ENCODE assay signal across 7 cellular contexts in genomic region chr5:152142845-152143469, GRCh38.
A peak's percentile ranks its signal among the peaks of the same experiment; 100 is the strongest.
DNase-seq lines count a peak whose midpoint lies in the region; ATAC-seq, FAIRE-seq and TF ChIP-seq lines count a peak whose summit lies in the region.

No MANE protein-coding gene starts in this region.

- in situ Hi-C loops in GM13977 (cut with MboI; ENCODE audit: low pct_unique_long_range_greater_than_20kb, low sequenced_read_pairs, unreplicated experiment): loop anchor here (25.0 kb wide), 1 partner anchor 369 kb away; no protein-coding TSS in a partner anchor

- DNase-seq in GM13977 (ENCODE audit: low spot score): peak; percentile 51
- peak; percentile 54 for DNase-seq in NCI-H1694 (lab: John Stamatoyannopoulos, UW)
- DNase-seq in WERI-Rb-1: peak; percentile 71
- DNase-seq in breast epithelium (ENCODE audit: low spot score in 2 of 2): no peak
- peak; percentile 40 for DNase-seq in kidney
- peak; percentile 57 to 61 for DNase-seq in stimulated activated CD4-positive, alpha-beta T cell treated with anti-CD3 and anti-CD28 coated beads, Interleukin-2, amount 100 ng/mL, for 48 hours

- no peak for TF ChIP-seq POLR2A in breast epithelium (IDR thresholded peaks at IDR 0.05)

- TF ChIP-seq CTCF in GM13977 (IDR thresholded peaks at IDR 0.05; ENCODE audit: extremely low read depth, insufficient read depth, missing control alignments) (peak; percentile 88), WERI-Rb-1 (IDR thresholded peaks at IDR 0.05; ENCODE audit: low read depth, low read length) (peak; percentile 92), breast epithelium (IDR thresholded peaks at IDR 0.05) (peak; percentile 53 to 72 (median 60)), kidney (IDR thresholded peaks at IDR 0.05; ENCODE audit: borderline replicate concordance, extremely low read depth, insufficient read depth) (peak; percentile 78)

- H3K27ac ChIP-seq in WERI-Rb-1: no peak overlapping the region
- no peak overlapping the region for H3K27ac ChIP-seq in breast epithelium
- H3K27ac ChIP-seq in kidney (ENCODE audit: low read depth in 2 of 2, low read length in 2 of 2): no peak overlapping the region

- H3K36me3 ChIP-seq in WERI-Rb-1 (no peaks in the 10 kb centered on the region), breast epithelium (no peaks in the 10 kb centered on the region), kidney (ENCODE audit: control insufficient read depth in 1 of 2, insufficient read depth in 2 of 2, low read length in 2 of 2) (no peaks in the 10 kb centered on the region)

- H3K4me1 ChIP-seq in breast epithelium (no peaks in the 10 kb centered on the region), kidney (ENCODE audit: control insufficient read depth in 1 of 2, insufficient read depth in 1 of 2, low read depth in 1 of 2, low read length in 2 of 2) (peaks cover 0 to 3% of the 10 kb centered on the region in 2 donors)

- H3K27me3 ChIP-seq in WERI-Rb-1 (ENCODE audit: insufficient read depth, low read depth, severe bottlenecking) (no peaks in the 10 kb centered on the region), breast epithelium (no peaks in the 10 kb centered on the region)

- no peak overlapping the region for H3K4me3 ChIP-seq in WERI-Rb-1 (ENCODE audit: low read depth, low read length)
- no peak overlapping the region for H3K4me3 ChIP-seq in breast epithelium
- H3K4me3 ChIP-seq in kidney (ENCODE audit: low read length in 2 of 2): no peak overlapping the region

- no peaks in the 10 kb centered on the region for H3K9me3 ChIP-seq in WERI-Rb-1 (ENCODE audit: severe bottlenecking)
- H3K9me3 ChIP-seq in breast epithelium: no peaks in the 10 kb centered on the region
- H3K9me3 ChIP-seq in kidney (ENCODE audit: control insufficient read depth in 1 of 2, low read length in 2 of 2): no peaks in the 10 kb centered on the region

- intact Hi-C loops in breast epithelium (cut with DNase I; ENCODE audit: low total_unique reads): loop anchor here (5.0 kb wide), 1 partner anchor 589 kb away; no protein-coding TSS in a partner anchor
- intact Hi-C loops in kidney (cut with DNase I): loop anchor here (5.0 kb wide), 1 partner anchor 316 kb away; no protein-coding TSS in a partner anchor

- peak; percentile 89 for ATAC-seq in HG02642 (IDR thresholded peaks at IDR 0.05; ENCODE audit: poor library complexity, unreplicated experiment)

- no peak overlapping the region for H3K9ac ChIP-seq in kidney (ENCODE audit: low read length in 2 of 2)

- no peak for FAIRE-seq in kidney (lab: Jason Lieb, UNC)

Comparison
In these comparisons a context has a peak if more than half of its experiments do, and no peak if none do; other contexts are left out.
1. DNase-seq: peak in GM13977 (single experiment), NCI-H1694 (single experiment), WERI-Rb-1 (single experiment), kidney (single experiment) and stimulated activated CD4-positive, alpha-beta T cell treated with anti-CD3 and anti-CD28 coated beads, Interleukin-2, amount 100 ng/mL, for 48 hours (2 of 2); none in breast epithelium (0 of 2).
2. Peak in every context shown above with its lines, with median percentiles within 50 percentile points of each other: CTCF ChIP-seq.